In genomic region chr1:232754930-232755329, GRCh38 we compare ENCODE assay signal across 33 cellular contexts.
"Had no signal": no experiment of that assay in that cellular context is flagged by ENCODE, and none has a peak within 500 bp of the region (broad histone marks: within the 10 kb centered on the region; RNA-seq: fewer than 3 reads in every experiment).

No MANE protein-coding gene starts in this region.

- H3K9ac ChIP-seq: KMS-11 had no signal

- DNase-seq: activated CD4-positive, alpha-beta T cell treated with anti-CD3 and anti-CD28 coated beads for 36 hours; activated CD4-positive, alpha-beta T cell treated with anti-CD3 and anti-CD28 coated beads, Interleukin-2, amount 10 ng/mL, durations not matched to agents 7 days and 5 days; activated CD4-positive, alpha-beta T cell treated with anti-CD3 and anti-CD28 coated beads, Interleukin-2, amount 50 U/mL, for 48 hours; activated CD8-positive, alpha-beta memory T cell treated with anti-CD3 and anti-CD28 coated beads, Interleukin-2, amount 50 U/mL, for 4 hours; activated CD8-positive, alpha-beta T cell treated with anti-CD3 and anti-CD28 coated beads, Interleukin-2, amount 10 ng/mL, durations not matched to agents 7 days and 5 days; activated effector memory CD4-positive, alpha-beta T cell treated with Interleukin-2 at 50 U/mL for 16 hours; activated naive CD4-positive, alpha-beta T cell treated with anti-CD3 and anti-CD28 coated beads, Interleukin-2, amount 10 ng/mL, durations not matched to agents 7 days and 5 days; activated naive CD8-positive, alpha-beta T cell treated with anti-CD3 and anti-CD28 coated beads, Interleukin-2, amount 50 U/mL, for 24 hours; activated T-cell treated with anti-CD3 and anti-CD28 coated beads for 4 hours; activated T-cell treated with anti-CD3 and anti-CD28 coated beads, Interleukin-2, amount 50 U/mL, for 4 hours; anterior cingulate cortex; caudate nucleus; cerebellar nuclear complex; MM.1S; NCI-H1092; NCI-H1436 treated with DMSO at 0.1 percent for 48 hours; NCI-H1694 treated with DMSO at 0.1 percent for 48 hours; NCI-H2029; NCI-H510A; NCI-H526; NCI-H748 treated with DMSO at 0.1 percent for 48 hours; NK-92 treated with Interleukin-12 subunit alpha and Interleukin-12 subunit beta, amount 100 ng/mL, for 24 hours; SHP77; SJCRH30; T1000 had no signal

- H3K4me3 Mint-ChIP-seq: activated CD4-positive, alpha-beta T cell treated with anti-CD3 and anti-CD28 coated beads for 36 hours; activated CD4-positive, alpha-beta T cell treated with anti-CD3 and anti-CD28 coated beads, Interleukin-2, amount 10 ng/mL, durations not matched to agents 7 days and 5 days; activated CD8-positive, alpha-beta T cell treated with anti-CD3 and anti-CD28 coated beads, Interleukin-2, amount 10 ng/mL, durations not matched to agents 7 days and 5 days; activated naive CD4-positive, alpha-beta T cell treated with anti-CD3 and anti-CD28 coated beads, Interleukin-2, amount 10 ng/mL, durations not matched to agents 7 days and 5 days; activated naive CD8-positive, alpha-beta T cell; activated naive CD8-positive, alpha-beta T cell treated with anti-CD3 and anti-CD28 coated beads, Interleukin-2, amount 50 U/mL, for 24 hours; activated T-cell treated with anti-CD3 and anti-CD28 coated beads, Interleukin-2, amount 50 U/mL, for 4 hours; activated T-helper 1 cell treated with anti-CD3 and anti-CD28 coated beads, Interleukin-12 subunit alpha, Interleukin-12 subunit beta, Interleukin-2, Interleukin-4 antibody, amounts not matched to agents 30 ng/mL and 10 ng/mL and 1 ng/mL, durations not matched to agents 14 hours and 24 hours and 36 hours; brain had no signal

- H3K27ac ChIP-seq: KMS-11, SJCRH30, SK-N-MC had no signal

- H3K4me3 ChIP-seq: SJCRH30, SK-N-MC had no signal

- H3K4me2 ChIP-seq: KMS-11 had no signal

- FAIRE-seq: bronchial epithelial cell, TTC549 had no signal

- H3K36me3 Mint-ChIP-seq: activated naive CD4-positive, alpha-beta T cell treated with anti-CD3 and anti-CD28 coated beads, Interleukin-2, amount 10 ng/mL, durations not matched to agents 7 days and 5 days; activated naive CD8-positive, alpha-beta T cell; brain had no signal

- H3K27ac Mint-ChIP-seq: activated CD4-positive, alpha-beta T cell treated with anti-CD3 and anti-CD28 coated beads for 36 hours; activated CD4-positive, alpha-beta T cell treated with anti-CD3 and anti-CD28 coated beads, Interleukin-2, amount 10 ng/mL, durations not matched to agents 7 days and 5 days; activated CD8-positive, alpha-beta T cell treated with anti-CD3 and anti-CD28 coated beads, Interleukin-2, amount 10 ng/mL, durations not matched to agents 7 days and 5 days; activated naive CD4-positive, alpha-beta T cell treated with anti-CD3 and anti-CD28 coated beads, Interleukin-2, amount 10 ng/mL, durations not matched to agents 7 days and 5 days; activated naive CD8-positive, alpha-beta T cell; activated naive CD8-positive, alpha-beta T cell treated with anti-CD3 and anti-CD28 coated beads, Interleukin-2, amount 50 U/mL, for 24 hours; activated T-helper 1 cell treated with anti-CD3 and anti-CD28 coated beads, Interleukin-12 subunit alpha, Interleukin-12 subunit beta, Interleukin-2, Interleukin-4 antibody, amounts not matched to agents 30 ng/mL and 10 ng/mL and 1 ng/mL, durations not matched to agents 14 hours and 24 hours and 36 hours; brain had no signal

- H3K4me1 Mint-ChIP-seq: activated naive CD4-positive, alpha-beta T cell treated with anti-CD3 and anti-CD28 coated beads, Interleukin-2, amount 10 ng/mL, durations not matched to agents 7 days and 5 days had no signal

- ATAC-seq: activated CD4-positive, alpha-beta T cell treated with anti-CD3 and anti-CD28 coated beads for 36 hours; activated CD8-positive, alpha-beta T cell treated with anti-CD3 and anti-CD28 coated beads, Interleukin-2, amount 10 ng/mL, durations not matched to agents 7 days and 5 days; activated naive CD8-positive, alpha-beta T cell treated with anti-CD3 and anti-CD28 coated beads, Interleukin-2, amount 50 U/mL, for 24 hours; activated T-cell treated with anti-CD3 and anti-CD28 coated beads, Interleukin-2, amount 50 U/mL, for 4 hours; Panc1 had no signal

- H3K27me3 Mint-ChIP-seq: activated CD4-positive, alpha-beta T cell treated with anti-CD3 and anti-CD28 coated beads for 36 hours; activated CD4-positive, alpha-beta T cell treated with anti-CD3 and anti-CD28 coated beads, Interleukin-2, amount 10 ng/mL, durations not matched to agents 7 days and 5 days; activated naive CD4-positive, alpha-beta T cell treated with anti-CD3 and anti-CD28 coated beads, Interleukin-2, amount 10 ng/mL, durations not matched to agents 7 days and 5 days; activated naive CD8-positive, alpha-beta T cell treated with anti-CD3 and anti-CD28 coated beads, Interleukin-2, amount 50 U/mL, for 24 hours had no signal

- H3K27me3 ChIP-seq: SJCRH30 had no signal

- H3K9me3 Mint-ChIP-seq: activated naive CD4-positive, alpha-beta T cell treated with anti-CD3 and anti-CD28 coated beads, Interleukin-2, amount 10 ng/mL, durations not matched to agents 7 days and 5 days; activated naive CD8-positive, alpha-beta T cell treated with anti-CD3 and anti-CD28 coated beads, Interleukin-2, amount 50 U/mL, for 24 hours; activated T-cell treated with anti-CD3 and anti-CD28 coated beads, Interleukin-2, amount 50 U/mL, for 4 hours had no signal

- H3K36me3 ChIP-seq: SJCRH30 had no signal

- H3K4me1 ChIP-seq: SJCRH30 had no signal
